ENCODE assay signal across 25 cellular contexts in the genomic region with DNA sequence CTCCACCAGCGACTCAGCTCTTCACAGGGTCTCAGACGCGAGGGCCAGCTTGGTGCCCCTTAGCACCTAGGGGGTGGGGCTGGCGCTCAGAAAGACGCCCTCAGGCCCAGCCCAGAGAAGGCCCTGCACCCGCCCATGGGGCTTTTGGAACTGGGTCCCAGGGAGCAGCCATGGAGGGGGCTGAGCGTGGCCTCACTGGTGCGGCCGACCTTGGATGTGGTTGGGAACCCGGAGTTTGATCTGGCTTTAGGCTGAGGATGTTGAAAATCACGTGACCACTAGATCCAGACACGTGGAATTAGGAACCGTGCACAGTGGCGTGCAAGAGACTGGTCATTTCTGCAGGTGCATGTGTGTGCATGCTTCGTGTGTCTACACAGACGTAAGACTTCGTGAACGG.
A peak's percentile ranks its signal among the peaks of the same experiment; 100 is the strongest.
DNase-seq lines count a peak whose midpoint lies in the region; ATAC-seq and TF ChIP-seq lines count a peak whose summit lies in the region.
"Had no signal": no experiment of that assay in that cellular context is flagged by ENCODE, and none has a peak within 500 bp of the region (broad histone marks: within the 10 kb centered on the region; RNA-seq: fewer than 3 reads in every experiment).

No MANE protein-coding gene starts in this region.

- no peak for DNase-seq in activated CD8-positive, alpha-beta T cell treated with anti-CD3 and anti-CD28 coated beads, Interleukin-2, amount 10 ng/mL, durations not matched to agents 7 days and 5 days
- DNase-seq in activated CD8-positive, alpha-beta T cell treated with anti-CD3 and anti-CD28 coated beads for 36 hours = no peak
- DNase-seq in DND-41 (peak; percentile 1), chondrocyte (ENCODE audit: low spot score) (peak; percentile 66), osteoblast (ENCODE audit: insufficient read length, low spot score, missing footprints) (peak; percentile 48), NCI-H1436 treated with DMSO at 0.1 percent for 48 hours (lab: John Stamatoyannopoulos, UW) (no peak)
- DNase-seq: activated CD4-positive, alpha-beta T cell treated with anti-CD3 and anti-CD28 coated beads for 48 hours; activated naive CD4-positive, alpha-beta T cell treated with Interleukin-2 at 50 U/mL for 16 hours; DMS153; NCI-H1092; NCI-H2029; NCI-H226; NCI-H748 treated with DMSO at 0.1 percent for 48 hours; stimulated activated CD4-positive, alpha-beta T cell treated with anti-CD3 and anti-CD28 coated beads, Interleukin-15, amount 100 ng/mL, for 24 hours; stimulated activated naive CD8-positive, alpha-beta T cell treated with anti-CD3 and anti-CD28 coated beads, Interleukin-15, Interleukin-2, amounts not matched to agents 100 U/mL and 50 U/mL, for 24 hours; thyroid gland had no signal

- no peak overlapping the region for H3K4me3 ChIP-seq in DND-41 (ENCODE audit: low read depth in 1 of 2, low read length in 2 of 2)
- H3K4me3 ChIP-seq in osteoblast (ENCODE audit: insufficient read depth, low read length) = no peak overlapping the region
- H3K4me3 ChIP-seq: cardiac muscle cell, pancreas, thyroid gland had no signal

- CTCF ChIA-PET in activated CD8-positive, alpha-beta T cell treated with anti-CD3 and anti-CD28 coated beads, Interleukin-2, amount 10 ng/mL, durations not matched to agents 7 days and 5 days (lab: Charles Lee) = no interaction called here
- CTCF ChIA-PET in activated CD8-positive, alpha-beta T cell treated with anti-CD3 and anti-CD28 coated beads for 36 hours (lab: Charles Lee) = no interaction called here

- intact Hi-C loops in activated CD8-positive, alpha-beta T cell treated with anti-CD3 and anti-CD28 coated beads for 36 hours (cut with micrococcal nuclease) = no loop called here

- H3K27ac ChIP-seq in DND-41 (ENCODE audit: low read length) (no peak overlapping the region), osteoblast (ENCODE audit: low read depth, low read length) (no peak overlapping the region)
- H3K27ac ChIP-seq: 22Rv1, cardiac muscle cell, pancreas, thyroid gland had no signal

- no peak overlapping the region for H3K9ac ChIP-seq in DND-41 (ENCODE audit: low read depth, low read length)

- H2AFZ ChIP-seq in DND-41 (ENCODE audit: low read depth, low read length) = no peak overlapping the region
- no peak overlapping the region for H2AFZ ChIP-seq in osteoblast (ENCODE audit: low read length)

- no peaks in the 10 kb centered on the region for H3K9me3 Mint-ChIP-seq in activated CD8-positive, alpha-beta T cell treated with anti-CD3 and anti-CD28 coated beads, Interleukin-2, amount 10 ng/mL, durations not matched to agents 7 days and 5 days (ENCODE audit: insufficient read depth)
- no peaks in the 10 kb centered on the region for H3K9me3 Mint-ChIP-seq in activated CD8-positive, alpha-beta T cell treated with anti-CD3 and anti-CD28 coated beads for 36 hours
- H3K9me3 Mint-ChIP-seq in chondrocyte (ENCODE audit: low read depth) = no peaks in the 10 kb centered on the region
- H3K9me3 Mint-ChIP-seq: CD8-positive, alpha-beta T cell; mesothelial cell of epicardium; naive thymus-derived CD8-positive, alpha-beta T cell had no signal

- no peaks in the 10 kb centered on the region for H3K79me2 ChIP-seq in DND-41 (ENCODE audit: insufficient read depth, low read length)
- no peaks in the 10 kb centered on the region for H3K79me2 ChIP-seq in osteoblast (ENCODE audit: insufficient read depth, low read length)

- peaks cover 19% of the 10 kb centered on the region for H3K27me3 Mint-ChIP-seq in activated CD8-positive, alpha-beta T cell treated with anti-CD3 and anti-CD28 coated beads, Interleukin-2, amount 10 ng/mL, durations not matched to agents 7 days and 5 days (ENCODE audit: low read depth)
- H3K27me3 Mint-ChIP-seq in activated CD8-positive, alpha-beta T cell treated with anti-CD3 and anti-CD28 coated beads for 36 hours = no peaks in the 10 kb centered on the region
- H3K27me3 Mint-ChIP-seq in chondrocyte (ENCODE audit: low read depth) = peaks cover 24% of the 10 kb centered on the region

- no peak overlapping the region for H3K4me2 ChIP-seq in DND-41 (ENCODE audit: insufficient read depth, low read length)
- no peak overlapping the region for H3K4me2 ChIP-seq in osteoblast (ENCODE audit: insufficient read depth, low read length)

- no peaks in the 10 kb centered on the region for H3K4me1 Mint-ChIP-seq in activated CD8-positive, alpha-beta T cell treated with anti-CD3 and anti-CD28 coated beads, Interleukin-2, amount 10 ng/mL, durations not matched to agents 7 days and 5 days (ENCODE audit: low read depth)
- no peaks in the 10 kb centered on the region for H3K4me1 Mint-ChIP-seq in activated CD8-positive, alpha-beta T cell treated with anti-CD3 and anti-CD28 coated beads for 36 hours (ENCODE audit: low read depth)
- no peaks in the 10 kb centered on the region for H3K4me1 Mint-ChIP-seq in chondrocyte (ENCODE audit: low read depth)
- H3K4me1 Mint-ChIP-seq: mesothelial cell of epicardium had no signal

- H3K4me1 ChIP-seq in DND-41 (ENCODE audit: insufficient read depth, low read length) (no peaks in the 10 kb centered on the region), osteoblast (ENCODE audit: insufficient read depth, low read length) (no peaks in the 10 kb centered on the region)
- H3K4me1 ChIP-seq: pancreas, thyroid gland had no signal

- H3K9me3 ChIP-seq in DND-41 (ENCODE audit: insufficient read depth, low read length, severe bottlenecking) (no peaks in the 10 kb centered on the region), osteoblast (ENCODE audit: low read depth, low read length) (no peaks in the 10 kb centered on the region)
- H3K9me3 ChIP-seq: pancreas, thyroid gland had no signal

- no peak for TF ChIP-seq CTCF in activated CD8-positive, alpha-beta T cell treated with anti-CD3 and anti-CD28 coated beads for 36 hours (IDR thresholded peaks at IDR 0.05)
- TF ChIP-seq CTCF in DND-41 (IDR thresholded peaks at IDR 0.05; ENCODE audit: borderline replicate concordance, extremely low read depth, low read length, poor library complexity, severe bottlenecking) = no peak
- no peak for TF ChIP-seq CTCF in chondrocyte (IDR thresholded peaks at IDR 0.05)
- no peak for TF ChIP-seq CTCF in osteoblast (IDR thresholded peaks at IDR 0.05; ENCODE audit: extremely low read depth, low read depth, low read length)

- no peak for ATAC-seq in activated CD8-positive, alpha-beta T cell treated with anti-CD3 and anti-CD28 coated beads, Interleukin-2, amount 10 ng/mL, durations not matched to agents 7 days and 5 days
- ATAC-seq in activated CD8-positive, alpha-beta T cell treated with anti-CD3 and anti-CD28 coated beads for 36 hours = no peak
- ATAC-seq in DND-41 (ENCODE audit: insufficient read depth, low read depth) (no peak), GM21825 (IDR thresholded peaks at IDR 0.05; ENCODE audit: unreplicated experiment) (no peak), HG02981 (IDR thresholded peaks at IDR 0.05; ENCODE audit: unreplicated experiment) (no peak)
- ATAC-seq: CD8-positive, alpha-beta T cell; naive thymus-derived CD8-positive, alpha-beta T cell; pancreas; right cardiac atrium; stimulated activated naive CD8-positive, alpha-beta T cell treated with anti-CD3 and anti-CD28 coated beads, Interleukin-15, Interleukin-2, amounts not matched to agents 100 U/mL and 50 U/mL, for 24 hours had no signal

- H3K4me3 Mint-ChIP-seq in activated CD8-positive, alpha-beta T cell treated with anti-CD3 and anti-CD28 coated beads, Interleukin-2, amount 10 ng/mL, durations not matched to agents 7 days and 5 days = no peak overlapping the region
- H3K4me3 Mint-ChIP-seq in activated CD8-positive, alpha-beta T cell treated with anti-CD3 and anti-CD28 coated beads for 36 hours = no peak overlapping the region
- H3K4me3 Mint-ChIP-seq in chondrocyte (ENCODE audit: unreplicated experiment) = no peak overlapping the region
- H3K4me3 Mint-ChIP-seq: CD8-positive, alpha-beta T cell; mesothelial cell of epicardium; naive thymus-derived CD8-positive, alpha-beta T cell had no signal

- POLR2A ChIA-PET in activated CD8-positive, alpha-beta T cell treated with anti-CD3 and anti-CD28 coated beads, Interleukin-2, amount 10 ng/mL, durations not matched to agents 7 days and 5 days (lab: Charles Lee) = no interaction called here
- POLR2A ChIA-PET in activated CD8-positive, alpha-beta T cell treated with anti-CD3 and anti-CD28 coated beads for 36 hours (lab: Charles Lee) = no interaction called here

- no peaks in the 10 kb centered on the region for H3K27me3 ChIP-seq in DND-41 (ENCODE audit: insufficient read depth, low read length, poor library complexity)
- H3K27me3 ChIP-seq in osteoblast (ENCODE audit: insufficient read depth, low read length) = no peaks in the 10 kb centered on the region
- H3K27me3 ChIP-seq: cardiac muscle cell, pancreas, thyroid gland had no signal

- no peaks in the 10 kb centered on the region for H4K20me1 ChIP-seq in DND-41 (ENCODE audit: insufficient read depth, low read length)
- H4K20me1 ChIP-seq in osteoblast (ENCODE audit: insufficient read depth, low read length) = no peaks in the 10 kb centered on the region

- peak overlapping the region; percentile 36 for H3K27ac Mint-ChIP-seq in activated CD8-positive, alpha-beta T cell treated with anti-CD3 and anti-CD28 coated beads, Interleukin-2, amount 10 ng/mL, durations not matched to agents 7 days and 5 days
- H3K27ac Mint-ChIP-seq in activated CD8-positive, alpha-beta T cell treated with anti-CD3 and anti-CD28 coated beads for 36 hours = no peak overlapping the region
- H3K27ac Mint-ChIP-seq in chondrocyte (ENCODE audit: unreplicated experiment) = no peak overlapping the region
- H3K27ac Mint-ChIP-seq: CD8-positive, alpha-beta T cell; mesothelial cell of epicardium had no signal

- no peaks in the 10 kb centered on the region for H3K36me3 Mint-ChIP-seq in activated CD8-positive, alpha-beta T cell treated with anti-CD3 and anti-CD28 coated beads, Interleukin-2, amount 10 ng/mL, durations not matched to agents 7 days and 5 days (ENCODE audit: low read depth)
- H3K36me3 Mint-ChIP-seq in activated CD8-positive, alpha-beta T cell treated with anti-CD3 and anti-CD28 coated beads for 36 hours (ENCODE audit: low read depth) = no peaks in the 10 kb centered on the region
- H3K36me3 Mint-ChIP-seq in chondrocyte (ENCODE audit: low read depth) = no peaks in the 10 kb centered on the region
- H3K36me3 Mint-ChIP-seq: CD8-positive, alpha-beta T cell; mesothelial cell of epicardium; naive thymus-derived CD8-positive, alpha-beta T cell had no signal

- H3K36me3 ChIP-seq in DND-41 (ENCODE audit: insufficient read depth, low read length) = no peaks in the 10 kb centered on the region
- H3K36me3 ChIP-seq in osteoblast (ENCODE audit: insufficient read depth, low read length) = no peaks in the 10 kb centered on the region
- H3K36me3 ChIP-seq: cardiac muscle cell, pancreas, thyroid gland had no signal

Comparison
In these comparisons a context has a peak if more than half of its experiments do, and no peak if none do; other contexts are left out.
1. DNase-seq: peak in DND-41 (single experiment), chondrocyte (single experiment) and osteoblast (single experiment); none in activated CD8-positive, alpha-beta T cell treated with anti-CD3 and anti-CD28 coated beads, Interleukin-2, amount 10 ng/mL, durations not matched to agents 7 days and 5 days (single experiment), activated CD8-positive, alpha-beta T cell treated with anti-CD3 and anti-CD28 coated beads for 36 hours (single experiment) and NCI-H1436 treated with DMSO at 0.1 percent for 48 hours (single experiment).